ENCODE assay signal across 8 cellular contexts in the genomic region with DNA sequence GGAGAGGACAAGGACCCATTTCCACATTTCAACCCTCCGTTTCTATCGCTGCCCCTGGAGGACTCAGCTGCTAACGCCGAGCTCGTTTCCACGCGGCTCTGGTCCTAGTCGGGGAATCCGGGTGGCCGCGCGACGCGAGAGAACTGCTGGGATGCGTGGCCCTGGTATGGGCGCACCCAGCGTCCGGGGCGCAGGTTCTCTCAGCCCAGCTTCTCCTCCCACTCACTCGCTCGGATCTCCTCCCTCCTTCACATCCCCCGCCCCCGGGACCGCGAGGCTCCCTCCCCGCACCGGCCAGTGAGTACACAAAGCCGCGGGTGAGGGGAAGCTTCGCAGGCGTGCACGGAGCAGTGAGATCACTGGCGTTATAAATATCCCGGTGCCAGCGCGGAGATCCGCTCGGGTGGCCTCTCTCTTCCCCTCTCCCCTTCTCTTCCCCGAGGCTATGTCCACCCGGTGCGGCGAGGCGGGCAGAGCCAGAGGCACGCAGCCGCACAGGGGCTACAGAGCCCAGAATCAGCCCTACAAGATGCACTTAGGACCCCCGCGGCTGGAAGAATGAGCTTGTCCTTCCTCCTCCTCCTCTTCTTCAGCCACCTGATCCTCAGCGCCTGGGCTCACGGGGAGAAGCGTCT. TPM values are rescaled to one million over a fixed set of nuclear protein-coding genes. Genes with fewer than 3 reads are reported as not detected.
DNase-seq lines count a peak whose midpoint lies in the region; TF ChIP-seq lines count a peak whose summit lies in the region.

A gene with protein sequence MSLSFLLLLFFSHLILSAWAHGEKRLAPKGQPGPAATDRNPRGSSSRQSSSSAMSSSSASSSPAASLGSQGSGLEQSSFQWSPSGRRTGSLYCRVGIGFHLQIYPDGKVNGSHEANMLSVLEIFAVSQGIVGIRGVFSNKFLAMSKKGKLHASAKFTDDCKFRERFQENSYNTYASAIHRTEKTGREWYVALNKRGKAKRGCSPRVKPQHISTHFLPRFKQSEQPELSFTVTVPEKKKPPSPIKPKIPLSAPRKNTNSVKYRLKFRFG (plus strand): TSS at position 398 of the 635 bp plus-strand sequence. CDS start 161 bp downstream, at position 559.

- H3K27ac ChIP-seq in GM23248 = peak within 1 kb of the TSS; percentile 100
- no peak within 1 kb of the TSS for H3K27ac ChIP-seq in smooth muscle cell (ENCODE audit: low read depth)

- H2AFZ ChIP-seq in GM23248 (peak within 1 kb of the TSS; percentile 90), smooth muscle cell (ENCODE audit: low read depth) (peak within 1 kb of the TSS; percentile 62)

- peaks cover 6 to 14% (median 9%) of the 10 kb centered on the region in 5 experiments for H3K9me3 Mint-ChIP-seq in brain

- peaks cover 34% of the 10 kb centered on the region for H3K4me1 ChIP-seq in GM23248 (ENCODE audit: insufficient read depth)
- peaks cover 8% of the 10 kb centered on the region for H3K4me1 ChIP-seq in smooth muscle cell (ENCODE audit: low read depth)

- H3K9me2 ChIP-seq in GM23248 (ENCODE audit: insufficient read depth) = no peaks in the 10 kb centered on the region

- H3K27me3 Mint-ChIP-seq in brain = peaks cover 100% of the 10 kb centered on the region

- in situ Hi-C loops in GM23248 (cut with MboI) = no loop called here

- peaks cover 42% of the 10 kb centered on the region for H3K4me1 Mint-ChIP-seq in brain

- 0 out of 2 replicates have a peak, but pooled peaks cover 4% of the 10 kb centered on the region for H3K36me3 ChIP-seq in GM23248 (ENCODE audit: low read depth)
- H3K36me3 ChIP-seq in smooth muscle cell (ENCODE audit: low read depth) = no peaks in the 10 kb centered on the region

- H3F3A ChIP-seq in GM23248 (ENCODE audit: insufficient read depth) (peaks cover 34% of the 10 kb centered on the region; the same call in 1 of the 2 replicates), smooth muscle cell (ENCODE audit: low read depth) (no peaks in the 10 kb centered on the region)

- H4K20me1 ChIP-seq in GM23248 (ENCODE audit: insufficient read depth) (no peaks in the 10 kb centered on the region), smooth muscle cell (ENCODE audit: low read depth) (no peaks in the 10 kb centered on the region)

- H3K27ac Mint-ChIP-seq in brain = peak within 1 kb of the TSS in 2 of 5 experiments; percentile 24 to 53

- H3K9ac ChIP-seq in GM23248 = peak within 1 kb of the TSS; percentile 99
- H3K9ac ChIP-seq in smooth muscle cell (ENCODE audit: low read depth) = peak within 1 kb of the TSS; percentile 4

- WGBS in GM23248 (ENCODE audit: low coverage in 1 of 2, low lambda C conversion rate in 2 of 2, missing lambda C conversion rate in 2 of 2), 2 experiments = 1 to 2% methylated on average over 27 to 50 of the region's 50 CpGs
- 3% methylated on average over 46 of the region's 50 CpGs for WGBS in smooth muscle cell (ENCODE audit: low lambda C conversion rate)

- H3K9me3 ChIP-seq in GM23248 (ENCODE audit: low read depth) (no peaks in the 10 kb centered on the region), smooth muscle cell (replicated peaks; ENCODE audit: low read depth) (no peaks in the 10 kb centered on the region)

- peak within 1 kb of the TSS; percentile 85 to 94 (median 90) for H3K4me3 Mint-ChIP-seq in brain

- DNase-seq in COR-L47 (lab: John Stamatoyannopoulos, UW) = peak; percentile 93
- DNase-seq in GM23248 = peak; percentile 99
- peak; percentile 41 for DNase-seq in NCI-H774 (lab: John Stamatoyannopoulos, UW)
- DNase-seq in iPS-NIHi11 (ENCODE audit: low spot score) = peak; percentile 75
- DNase-seq in smooth muscle cell (lab: John Stamatoyannopoulos, UW; ENCODE audit: unreplicated experiment) = peak; percentile 22
- DNase-seq in NK-92 treated with Interleukin-12 subunit alpha and Interleukin-12 subunit beta, amount 100 ng/mL, for 24 hours (lab: John Stamatoyannopoulos, UW) = no peak
- DNase-seq in effector CD4-positive, alpha-beta T cell = no peak

- no peaks in the 10 kb centered on the region for H3K36me3 Mint-ChIP-seq in brain

- no peaks in the 10 kb centered on the region for H3K27me3 ChIP-seq in GM23248 (replicated peaks; ENCODE audit: insufficient read depth)
- H3K27me3 ChIP-seq in smooth muscle cell (ENCODE audit: low read depth) = peaks cover 100% of the 10 kb centered on the region

- peak within 1 kb of the TSS; percentile 99 for H3K4me3 ChIP-seq in GM23248
- peak within 1 kb of the TSS; percentile 47 for H3K4me3 ChIP-seq in smooth muscle cell

- TF ChIP-seq CTCF in brain (conservative IDR thresholded peaks at IDR 0.05) (no peak), smooth muscle cell (IDR thresholded peaks at IDR 0.05; ENCODE audit: borderline replicate concordance, insufficient read depth, poor library complexity, severe bottlenecking) (no peak)

- H3K79me2 ChIP-seq in GM23248 (ENCODE audit: insufficient read depth) (peaks cover 71% of the 10 kb centered on the region), smooth muscle cell (ENCODE audit: low read depth) (no peaks in the 10 kb centered on the region)

- H3K4me2 ChIP-seq in GM23248 (ENCODE audit: unreplicated experiment) (peak within 1 kb of the TSS; percentile 99), smooth muscle cell (peak within 1 kb of the TSS; percentile 91)

RNA-seq across cellular contexts. Expression of the gene that starts here (rescaled TPM):
- total RNA-seq in GM23248 (2014; rRNA removed; shearing (Covaris generic)) = 13.4 and 15.5 TPM in 2 replicates
- polyA plus RNA-seq in GM23248 (2016; fragmentation: Nextera tagmentation; extraction: Ambion mirVana) = 59.9 and 63.7 TPM in 2 replicates
- not detected for polyA plus RNA-seq in brain (ENCODE audit: insufficient read depth, low read depth, low replicate concordance)
- 0.04 TPM in 1 of 2 replicates, not detected in the other for total RNA-seq in smooth muscle cell
- polyA plus RNA-seq in smooth muscle cell = 0.57 TPM in 1 of 2 replicates, not detected in the other

Comparison
In these comparisons a context has a peak if more than half of its experiments do, and no peak if none do; other contexts are left out.
1. RNA of the gene that starts here (total RNA-seq): 13.4 to 15.5 TPM in GM23248; 0.04 TPM in smooth muscle cell; every median in the first group is over 10 times any median in the second.
2. RNA of the gene that starts here (polyA plus RNA-seq): 59.9 to 63.7 TPM in GM23248; not detected in brain (single experiment) and 0.57 TPM in smooth muscle cell; every median in the first group is over 10 times any median in the second.
3. Peak in DNase-seq, H3K4me3 ChIP-seq, H3K9ac ChIP-seq and H3K4me2 ChIP-seq in smooth muscle cell; RNA of the gene not detected or under 1 TPM.
4. DNase-seq: peak in COR-L47 (single experiment), GM23248 (single experiment), NCI-H774 (single experiment) and iPS-NIHi11 (single experiment); none in NK-92 treated with Interleukin-12 subunit alpha and Interleukin-12 subunit beta, amount 100 ng/mL, for 24 hours (single experiment) and effector CD4-positive, alpha-beta T cell (single experiment).